Comparison of ENCODE assay signal across 2 cellular contexts in the genomic region with DNA sequence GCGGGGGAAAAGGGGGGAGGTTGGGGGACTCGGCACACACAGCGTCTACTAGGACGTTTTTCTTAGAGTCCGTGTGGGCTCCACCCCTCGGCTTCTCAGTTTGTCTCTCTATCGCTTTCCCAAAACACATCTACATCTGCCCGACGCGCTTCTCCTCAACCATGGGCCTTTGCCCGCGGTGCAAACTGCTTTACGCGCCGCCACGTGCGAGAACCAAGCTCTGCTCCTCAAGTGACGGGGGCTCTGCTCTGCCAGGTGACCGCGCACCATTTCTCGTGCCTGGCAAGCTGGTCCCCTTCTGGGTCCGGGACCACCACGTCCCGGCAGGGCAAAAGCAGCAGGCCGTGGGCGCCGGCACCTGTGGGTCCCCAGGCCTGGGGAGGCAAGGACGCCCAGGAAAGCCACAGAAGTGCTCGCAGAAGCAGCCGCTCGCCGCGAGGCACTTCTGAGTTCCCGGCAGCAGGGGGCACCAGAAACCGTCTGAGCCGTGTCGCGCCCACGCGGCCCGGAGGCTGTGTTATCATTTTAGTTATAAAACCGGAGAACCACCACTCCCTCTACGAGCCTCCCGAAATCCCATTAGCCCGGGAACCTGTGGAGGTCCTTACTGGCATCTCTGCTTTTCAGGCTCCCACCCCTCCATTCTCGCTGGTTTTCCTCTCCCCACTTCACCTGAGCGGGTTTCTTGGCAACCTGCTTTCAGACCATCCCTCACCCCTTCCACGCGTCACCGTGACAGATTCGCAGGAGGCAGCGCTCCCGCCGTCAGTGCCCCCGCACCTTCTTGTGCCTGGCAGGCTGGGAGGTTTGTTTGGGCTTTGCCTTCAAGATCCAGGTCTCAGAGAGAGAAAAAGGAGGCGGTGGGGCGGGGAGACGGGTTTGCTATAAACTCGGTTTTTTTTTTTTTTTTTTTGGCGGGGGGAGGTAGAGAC.
TF ChIP-seq lines count a peak whose summit lies in the region.

No MANE protein-coding gene starts in this region.

TF ChIP-seq in IMR-90, 13 proteins besides CTCF, POLR2A, EP300 and RAD21:
- TF ChIP-seq SMC3 (IDR thresholded peaks at IDR 0.05; ENCODE audit: low read depth, low read length) = peak; percentile 87
- TF ChIP-seq BHLHE40 (IDR thresholded peaks at IDR 0.05; ENCODE audit: low read depth, low read length) = no peak
- TF ChIP-seq MXI1 (IDR thresholded peaks at IDR 0.05; ENCODE audit: borderline replicate concordance, low read depth, low read length) = peak; percentile 53; the same call in 1 of the 2 replicates

TF ChIP-seq in SK-N-SH, 30 proteins besides CTCF, POLR2A, EP300 and RAD21:
- TF ChIP-seq, protein P1, sequence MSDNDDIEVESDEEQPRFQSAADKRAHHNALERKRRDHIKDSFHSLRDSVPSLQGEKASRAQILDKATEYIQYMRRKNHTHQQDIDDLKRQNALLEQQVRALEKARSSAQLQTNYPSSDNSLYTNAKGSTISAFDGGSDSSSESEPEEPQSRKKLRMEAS (IDR thresholded peaks at IDR 0.05; ENCODE audit: low read depth) = peak; percentile 93
- TF ChIP-seq RFX5 (IDR thresholded peaks at IDR 0.05; ENCODE audit: low read length) (no peak), SMC3 (IDR thresholded peaks at IDR 0.05; ENCODE audit: low read depth, low read length) (peak; percentile 78), FOSL2 (IDR thresholded peaks at IDR 0.05; ENCODE audit: borderline replicate concordance, low read depth) (no peak)
